16 cellular contexts compared by ENCODE assay signal in the genomic region with DNA sequence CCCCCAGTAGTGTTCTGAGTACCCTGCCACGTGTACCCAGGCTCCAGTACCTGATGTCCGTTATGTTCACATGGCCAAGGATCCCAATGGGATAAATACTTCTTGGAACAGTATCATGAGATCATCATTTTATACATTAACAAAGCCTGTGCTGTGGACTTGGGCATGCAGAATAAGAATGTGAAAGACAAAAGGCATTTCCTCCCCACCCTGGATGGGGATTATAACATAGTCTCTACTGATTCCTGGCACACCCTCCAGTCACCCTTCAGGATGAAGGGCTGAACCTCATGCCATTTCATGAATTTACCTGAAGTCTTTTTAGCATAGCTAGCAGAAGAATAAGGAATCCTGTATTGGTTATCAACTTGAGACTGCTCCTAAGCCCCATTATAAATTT. TPM values are rescaled to one million over a fixed set of nuclear protein-coding genes. Genes with fewer than 3 reads are reported as not detected.
A peak's percentile ranks its signal among the peaks of the same experiment; 100 is the strongest.
DNase-seq lines count a peak whose midpoint lies in the region; ATAC-seq, FAIRE-seq and TF ChIP-seq lines count a peak whose summit lies in the region.
"Had no signal": no experiment of that assay in that cellular context is flagged by ENCODE, and none has a peak within 500 bp of the region (broad histone marks: within the 10 kb centered on the region; RNA-seq: fewer than 3 reads in every experiment).

No MANE protein-coding gene starts in this region.

- H3K4me2 ChIP-seq in GM23338 (peak overlapping the region; percentile 92), astrocyte (ENCODE audit: low read length) (peak overlapping the region; percentile 95), hepatocyte (peak overlapping the region; percentile 90)

- WGBS in hepatocyte (ENCODE audit: low lambda C conversion rate, missing lambda C conversion rate): 88% methylated on average over 2 of the region's 2 CpGs
- 73 to 81% (median 76%) methylated on average over 2 of the region's 2 CpGs for WGBS in stomach, 5 donors

- no peak for ATAC-seq in GM23338
- ATAC-seq in GM19324 (IDR thresholded peaks at IDR 0.05; ENCODE audit: low FRiP score, unreplicated experiment): no peak
- no peak for ATAC-seq in GM18873 (IDR thresholded peaks at IDR 0.05; ENCODE audit: low FRiP score, unreplicated experiment)
- ATAC-seq: gastroesophageal sphincter had no signal

- H3K9ac ChIP-seq in astrocyte (ENCODE audit: low read length): no peak overlapping the region

- intact Hi-C loops in stomach (cut with DNase I; ENCODE audit: low total_unique reads): loop anchor here (5.0 kb wide), 1 partner anchor 210 kb away; no protein-coding TSS in a partner anchor

- DNase-seq in GM23338 (ENCODE audit: low spot score): no peak
- no peak for DNase-seq in astrocyte (ENCODE audit: low read depth)
- DNase-seq in hepatocyte (ENCODE audit: low spot score): no peak
- DNase-seq in stomach: no peak
- DNase-seq in NCI-H446 treated with DMSO at 0.1 percent for 48 hours (lab: John Stamatoyannopoulos, UW): no peak
- DNase-seq: activated CD4-positive, alpha-beta T cell treated with anti-CD3 and anti-CD28 coated beads, Interleukin-2, amount 50 U/mL, for 48 hours; effector memory CD4-positive, alpha-beta T cell; immature natural killer cell; NCI-H1092; occipital lobe; stimulated activated CD4-positive, alpha-beta T cell treated with anti-CD3 and anti-CD28 coated beads, Interleukin-4, amount 100 ng/mL, for 1 hour had no signal

- H3K4me3 ChIP-seq in GM23338: peak overlapping the region; percentile 91; the same call in 1 of the 2 replicates
- no peak overlapping the region for H3K4me3 ChIP-seq in astrocyte (ENCODE audit: insufficient read depth, low read depth, low read length)
- H3K4me3 ChIP-seq in hepatocyte: no peak overlapping the region
- H3K4me3 ChIP-seq in stomach: peak overlapping the region; percentile 84 to 93 (median 88)

- H3K36me3 ChIP-seq in GM23338 (ENCODE audit: insufficient read depth) (no peaks in the 10 kb centered on the region), astrocyte (ENCODE audit: insufficient read depth, low read length) (no peaks in the 10 kb centered on the region), hepatocyte (replicated peaks; ENCODE audit: insufficient read depth, low read depth) (no peaks in the 10 kb centered on the region), stomach (no peaks in the 10 kb centered on the region)
- H3K36me3 ChIP-seq: gastroesophageal sphincter had no signal

- H3K9me3 ChIP-seq in astrocyte (ENCODE audit: insufficient read depth, low read depth, low read length) (no peaks in the 10 kb centered on the region), hepatocyte (ENCODE audit: low read depth) (no peaks in the 10 kb centered on the region), stomach (no peaks in the 10 kb centered on the region)
- H3K9me3 ChIP-seq: gastroesophageal sphincter had no signal

- TF ChIP-seq CTCF in GM23338 (conservative IDR thresholded peaks at IDR 0.05; ENCODE audit: low read depth in 2 of 2) (no peak), astrocyte (IDR thresholded peaks at IDR 0.05; ENCODE audit: insufficient read depth, low read depth, low read length) (no peak), hepatocyte (IDR thresholded peaks at IDR 0.05; ENCODE audit: poor library complexity) (no peak), stomach (IDR thresholded peaks at IDR 0.05) (no peak)

- peaks cover 40% of the 10 kb centered on the region for H4K20me1 ChIP-seq in GM23338 (replicated peaks; ENCODE audit: insufficient read depth)
- peaks cover 50% of the 10 kb centered on the region for H4K20me1 ChIP-seq in astrocyte (ENCODE audit: insufficient read depth, low read length)
- peaks cover 45% of the 10 kb centered on the region for H4K20me1 ChIP-seq in hepatocyte (ENCODE audit: insufficient read depth, poor library complexity, severe bottlenecking)

- no peak for TF ChIP-seq EP300 in stomach (IDR thresholded peaks at IDR 0.05)

- H3F3A ChIP-seq in GM23338 (replicated peaks; ENCODE audit: low read depth): no peaks in the 10 kb centered on the region

- TF ChIP-seq POLR2A in stomach (IDR thresholded peaks at IDR 0.05): no peak

- H3K9me3 Mint-ChIP-seq in GM23338 (peaks cover 2% of the 10 kb centered on the region; the same call in 2 of the 3 replicates), astrocyte (ENCODE audit: unreplicated experiment) (no peaks in the 10 kb centered on the region)
- H3K9me3 Mint-ChIP-seq: central memory CD8-positive, alpha-beta T cell had no signal

- no peak overlapping the region for H3K27ac ChIP-seq in GM23338 (ENCODE audit: low read depth)
- H3K27ac ChIP-seq in astrocyte (ENCODE audit: low read depth, low read length): no peak overlapping the region
- H3K27ac ChIP-seq in hepatocyte: no peak overlapping the region
- H3K27ac ChIP-seq in stomach: peak overlapping the region in 1 of 5 donors; percentile 21
- H3K27ac ChIP-seq: C4-2B, gastroesophageal sphincter had no signal

- peaks cover 35% of the 10 kb centered on the region for H3K4me1 ChIP-seq in GM23338 (ENCODE audit: insufficient read depth)
- H3K4me1 ChIP-seq in astrocyte (ENCODE audit: insufficient read depth, low read length): peaks cover 18% of the 10 kb centered on the region
- H3K4me1 ChIP-seq in hepatocyte (ENCODE audit: insufficient read depth): peaks cover 39% of the 10 kb centered on the region
- peaks cover 12 to 73% (median 57%) of the 10 kb centered on the region in 4 donors for H3K4me1 ChIP-seq in stomach

- H3K4me3 Mint-ChIP-seq in GM23338: 0 out of 3 replicates have a peak overlapping the region, but pooled peaks have one; percentile 11
- H3K4me3 Mint-ChIP-seq in astrocyte (ENCODE audit: unreplicated experiment): peak overlapping the region; percentile 99
- H3K4me3 Mint-ChIP-seq: central memory CD8-positive, alpha-beta T cell; immature natural killer cell had no signal

- no peaks in the 10 kb centered on the region for H3K27me3 ChIP-seq in GM23338 (ENCODE audit: insufficient read depth)
- H3K27me3 ChIP-seq in astrocyte (ENCODE audit: insufficient read depth, low read length): no peaks in the 10 kb centered on the region
- no peaks in the 10 kb centered on the region for H3K27me3 ChIP-seq in hepatocyte
- peaks cover 0 to 17% (median 0%) of the 10 kb centered on the region in 3 donors for H3K27me3 ChIP-seq in stomach
- H3K27me3 ChIP-seq: gastroesophageal sphincter had no signal

- H3K27me3 Mint-ChIP-seq in GM23338 (ENCODE audit: insufficient read depth, low read depth, poor library complexity): peaks cover 14% of the 10 kb centered on the region
- H3K27me3 Mint-ChIP-seq in astrocyte (ENCODE audit: low read depth, unreplicated experiment): no peaks in the 10 kb centered on the region

- H3K9me2 ChIP-seq in GM23338 (ENCODE audit: insufficient read depth): no peaks in the 10 kb centered on the region; the same call in 1 of the 2 replicates
- H3K9me2 ChIP-seq in hepatocyte (replicated peaks; ENCODE audit: insufficient read depth): no peaks in the 10 kb centered on the region

- H2AFZ ChIP-seq in GM23338 (no peak overlapping the region), astrocyte (ENCODE audit: low read depth, low read length) (no peak overlapping the region), hepatocyte (no peak overlapping the region)

- H3K79me2 ChIP-seq in GM23338 (replicated peaks; ENCODE audit: insufficient read depth) (peaks cover 71% of the 10 kb centered on the region), astrocyte (ENCODE audit: insufficient read depth, low read length) (peaks cover 71% of the 10 kb centered on the region), hepatocyte (peaks cover 75% of the 10 kb centered on the region)

- H3K4me1 Mint-ChIP-seq in GM23338 (peaks cover 49% of the 10 kb centered on the region), astrocyte (ENCODE audit: low read depth, unreplicated experiment) (peaks cover 47% of the 10 kb centered on the region)
- H3K4me1 Mint-ChIP-seq: central memory CD8-positive, alpha-beta T cell had no signal

- H3K36me3 Mint-ChIP-seq in GM23338 (ENCODE audit: low read depth) (peaks cover 11% of the 10 kb centered on the region; the same call in 2 of the 3 replicates), astrocyte (ENCODE audit: low read depth, unreplicated experiment) (peaks cover 22% of the 10 kb centered on the region)
- H3K36me3 Mint-ChIP-seq: immature natural killer cell had no signal

- H3K27ac Mint-ChIP-seq in GM23338 (no peak overlapping the region), astrocyte (ENCODE audit: unreplicated experiment) (peak overlapping the region; percentile 11)
- H3K27ac Mint-ChIP-seq: immature natural killer cell had no signal

- no peak for FAIRE-seq in astrocyte (lab: Jason Lieb, UNC)

TF ChIP-seq in GM23338, 12 proteins besides CTCF, POLR2A, EP300 and RAD21:
- TF ChIP-seq EZH2 (IDR thresholded peaks at IDR 0.05; ENCODE audit: low read depth, unreplicated experiment): no peak
- no peak for TF ChIP-seq JUNB (IDR thresholded peaks at IDR 0.05; ENCODE audit: unreplicated experiment)
- no peak for TF ChIP-seq NANOG (IDR thresholded peaks at IDR 0.05; ENCODE audit: borderline replicate concordance)

RNA-seq across cellular contexts. Expression of a gene that starts 2.8 kb away (rescaled TPM):
- 48.1 and 48.5 TPM in 2 replicates for total RNA-seq in GM23338 (2014; rRNA removed; shearing (Covaris generic))
- polyA plus RNA-seq in GM23338 (2016; fragmentation: Nextera tagmentation; extraction: Ambion mirVana): 22.1 and 22.8 TPM in 2 replicates
- 214 and 244 TPM in 2 replicates for total RNA-seq in astrocyte
- 43.3 and 52.1 TPM in 2 replicates for total RNA-seq in hepatocyte
- 94.5 and 104 TPM in 2 replicates for polyA plus RNA-seq in hepatocyte
- 100 to 1,000 TPM in 1 of 5 donors, 10 to 100 TPM in 4; 33.8 to 112 (median 56.7) TPM for total RNA-seq in stomach
- polyA plus RNA-seq in stomach: 10 to 100 TPM; 24.7 to 32.6 (median 26.7) TPM

Comparison
In these comparisons a context has a peak if more than half of its experiments do, and no peak if none do; other contexts are left out.
1. H3K4me3 ChIP-seq: peak in GM23338 (single experiment) and stomach (4 of 4); none in astrocyte (single experiment) and hepatocyte (single experiment).
2. Peak in every context shown above with its lines, with median percentiles within 50 percentile points of each other: H3K4me2 ChIP-seq.